Comparison of ENCODE assay signal across 8 cellular contexts in genomic region chr11:36131719-36132349, GRCh38.
DNase-seq lines count a peak whose midpoint lies in the region; ATAC-seq, FAIRE-seq and TF ChIP-seq lines count a peak whose summit lies in the region.

No MANE protein-coding gene starts in this region.

- CTCF ChIA-PET in GM12878 (lab: Yijun Ruan, JAX) = interaction anchor here (0.5 to 6.3 kb wide), 36 partner anchors 8 to 518 kb away, joined by 3 to 82 read pairs (median 4); no protein-coding TSS in a partner anchor

- H3K79me2 ChIP-seq in GM12878 (ENCODE audit: control insufficient read depth, insufficient read depth, low read length) = no peaks in the 10 kb centered on the region

- TF ChIP-seq RAD21 in GM12878 (IDR thresholded peaks at IDR 0.05; ENCODE audit: insufficient read depth, low read depth, low read length) = peak; percentile 78

- H3K27ac ChIP-seq in GM12878 (ENCODE audit: control insufficient read depth, insufficient read depth) = no peak overlapping the region
- peak overlapping the region in 1 of 2 donors; percentile 48 for H3K27ac ChIP-seq in testis

- intact Hi-C loops in GM12878 (cut with micrococcal nuclease; ENCODE audit: unreplicated experiment) = loop anchor here (1.0 to 10.0 kb wide), 5 partner anchors 90 to 516 kb away; no protein-coding TSS in a partner anchor
- intact Hi-C loops in testis (cut with DNase I; ENCODE audit: low total_unique reads) = no loop called here

- H3K27me3 ChIP-seq in GM06990 (replicated peaks; ENCODE audit: control insufficient read depth, insufficient read depth, low read length) (no peaks in the 10 kb centered on the region; the same call in none of the 2 replicates), GM12878 (replicated peaks in 1 of 2; ENCODE audit: control insufficient read depth in 2 of 2, insufficient read depth in 2 of 2, low read length in 1 of 2) (peaks cover 0 to 2% of the 10 kb centered on the region in 2 experiments; a peak in 2 of 4 replicates), testis (no peaks in the 10 kb centered on the region)

- RAD21 ChIA-PET in GM12878 (lab: Charles Lee; ENCODE audit: unreplicated experiment) = interaction anchor here (0.7 to 4.0 kb wide), 28 partner anchors 8 to 647 kb away, joined by 3 to 66 read pairs (median 4); partner anchors contain the start of gene FJX1

- H3K9ac ChIP-seq in GM12878 (ENCODE audit: control insufficient read depth, insufficient read depth, low read length) = no peak overlapping the region

- ATAC-seq in GM12878 (peak; percentile 95), GM18517 (IDR thresholded peaks at IDR 0.05; ENCODE audit: unreplicated experiment) (no peak)

- no peak for TF ChIP-seq EP300 in GM12878 (IDR thresholded peaks at IDR 0.05; ENCODE audit: borderline replicate concordance in 1 of 2, control insufficient read depth in 1 of 2, low read depth in 2 of 2, low read length in 2 of 2)

- H3K4me2 ChIP-seq in GM12878 (ENCODE audit: control insufficient read depth, insufficient read depth) = no peak overlapping the region

- DNase-seq in GM06990 (ENCODE audit: extremely low read depth, insufficient read length) = no peak
- peak; percentile 46 for DNase-seq in NCI-H1092 treated with DMSO at 0.1 percent for 48 hours (lab: John Stamatoyannopoulos, UW)
- no peak for DNase-seq in GM12878 (ENCODE audit: low read depth, low spot score)
- DNase-seq in iPS DF 4.7 (ENCODE audit: extremely low read depth, low spot score) = peak; percentile 58
- peak; percentile 81 for DNase-seq in testis
- DNase-seq in NCI-H1048 (lab: John Stamatoyannopoulos, UW) = no peak
- no peak for DNase-seq in activated effector memory CD4-positive, alpha-beta T cell treated with anti-CD3 and anti-CD28 coated beads, Interleukin-2, amount 50 U/mL, for 16 hours

- H3K9me3 ChIP-seq in GM12878 (replicated peaks; ENCODE audit: control insufficient read depth, insufficient read depth, low read length) (no peaks in the 10 kb centered on the region), testis (no peaks in the 10 kb centered on the region)

- 33% methylated on average over 8 of the region's 8 CpGs for WGBS in GM12878 (ENCODE audit: insufficient coverage, insufficient replicate concordance, low lambda C conversion rate, missing lambda C conversion rate)
- WGBS in testis, 2 donors = 40 to 44% methylated on average over 8 of the region's 8 CpGs

- no peaks in the 10 kb centered on the region for H3K36me3 ChIP-seq in GM06990 (ENCODE audit: control insufficient read depth, insufficient read depth, low read length)
- no peaks in the 10 kb centered on the region for H3K36me3 ChIP-seq in GM12878 (ENCODE audit: control insufficient read depth in 2 of 2, insufficient read depth in 2 of 2, low read length in 1 of 2)
- no peaks in the 10 kb centered on the region for H3K36me3 ChIP-seq in testis (ENCODE audit: low read depth, missing control alignments)

- H3K4me3 ChIP-seq in GM06990 (replicated peaks; ENCODE audit: low read depth, low read length) = no peak overlapping the region
- no peak overlapping the region for H3K4me3 ChIP-seq in GM12878
- H3K4me3 ChIP-seq in testis = no peak overlapping the region

- POLR2A ChIA-PET in GM12878 (lab: Charles Lee) = interaction anchor here (0.7 kb wide), 1 partner anchor 54 kb away, joined by 5 read pairs; no protein-coding TSS in a partner anchor

- in situ Hi-C loops in GM12878 (cut with MboI) = no loop called here

- no peaks in the 10 kb centered on the region for H4K20me1 ChIP-seq in GM12878 (ENCODE audit: control insufficient read depth, insufficient read depth)

- H2AFZ ChIP-seq in GM12878 (ENCODE audit: control insufficient read depth, low read depth, low read length) = no peak overlapping the region

- no peak for FAIRE-seq in GM12878 (lab: Jason Lieb, UNC)

- SMC1A ChIA-PET in GM12878 (lab: Charles Lee; ENCODE audit: uncharacterized antibody, unreplicated experiment) = interaction anchor here (0.6 to 5.7 kb wide), 29 partner anchors 10 to 521 kb away, joined by 3 to 58 read pairs (median 3); no protein-coding TSS in a partner anchor

- no peaks in the 10 kb centered on the region for H3K4me1 ChIP-seq in GM12878 (ENCODE audit: control insufficient read depth, insufficient read depth, low read length)
- peaks cover 6% of the 10 kb centered on the region for H3K4me1 ChIP-seq in testis

- TF ChIP-seq CTCF in GM06990 (IDR thresholded peaks at IDR 0.05; ENCODE audit: insufficient read depth, low read length, poor library complexity, severe bottlenecking) (peak; percentile 74), GM12878 (IDR thresholded peaks at IDR 0.05 in 2 of 3, conservative IDR thresholded peaks at IDR 0.05 in 1 of 3; ENCODE audit: control insufficient read depth in 2 of 3, extremely low read depth in 1 of 3, insufficient read depth in 1 of 3, low read depth in 3 of 3, low read length in 3 of 3) (peak; percentile 63 to 77 (median 74)), testis (IDR thresholded peaks at IDR 0.05) (peak; percentile 19 to 56 (median 42))

- no peak for TF ChIP-seq POLR2A in GM12878 (IDR thresholded peaks at IDR 0.05; ENCODE audit: low read depth, low read length)
- TF ChIP-seq POLR2A in testis (IDR thresholded peaks at IDR 0.05) = no peak

- no TSS peak for BruUV-seq in GM12878 (replicated peaks; lab: Mats Ljungman, UMichigan)

TF ChIP-seq in GM12878, 131 proteins besides CTCF, POLR2A, EP300 and RAD21:
- no peak for TF ChIP-seq BCL11A (IDR thresholded peaks at IDR 0.05; ENCODE audit: low read depth, low read length)
- no peak for TF ChIP-seq ZNF687 (IDR thresholded peaks at IDR 0.05)
- no peak for TF ChIP-seq SREBF2 (IDR thresholded peaks at IDR 0.05; ENCODE audit: low read length)
- TF ChIP-seq IKZF2 (IDR thresholded peaks at IDR 0.05) = no peak
- no peak for TF ChIP-seq ZBTB33 (IDR thresholded peaks at IDR 0.05)
- no peak for TF ChIP-seq TCF12 (IDR thresholded peaks at IDR 0.05; ENCODE audit: low read depth, low read length)
- TF ChIP-seq LARP7 (IDR thresholded peaks at IDR 0.05) = no peak
- 0 out of 2 replicates have a peak, but pooled peaks have one; percentile 7 for TF ChIP-seq RUNX3 (IDR thresholded peaks at IDR 0.05; ENCODE audit: low read length)
- TF ChIP-seq JUND (IDR thresholded peaks at IDR 0.05; ENCODE audit: low read depth, low read length) = no peak
- no peak for TF ChIP-seq MEF2B (IDR thresholded peaks at IDR 0.05; ENCODE audit: partially characterized antibody, poor library complexity, severe bottlenecking)
- peak; percentile 58; the same call in 1 of the 2 replicates for TF ChIP-seq SMC3 (IDR thresholded peaks at IDR 0.05; ENCODE audit: borderline replicate concordance, low read length)

Comparison
In these comparisons a context has a peak if more than half of its experiments do, and no peak if none do; other contexts are left out.
1. DNase-seq: peak in NCI-H1092 treated with DMSO at 0.1 percent for 48 hours (single experiment), iPS DF 4.7 (single experiment) and testis (single experiment); none in GM06990 (single experiment), GM12878 (single experiment), NCI-H1048 (single experiment) and activated effector memory CD4-positive, alpha-beta T cell treated with anti-CD3 and anti-CD28 coated beads, Interleukin-2, amount 50 U/mL, for 16 hours (single experiment).
2. Peak in every context shown above with its lines, with median percentiles within 50 percentile points of each other: CTCF ChIP-seq.